ENCODE assay signal across 1 cellular context in the genomic region with DNA sequence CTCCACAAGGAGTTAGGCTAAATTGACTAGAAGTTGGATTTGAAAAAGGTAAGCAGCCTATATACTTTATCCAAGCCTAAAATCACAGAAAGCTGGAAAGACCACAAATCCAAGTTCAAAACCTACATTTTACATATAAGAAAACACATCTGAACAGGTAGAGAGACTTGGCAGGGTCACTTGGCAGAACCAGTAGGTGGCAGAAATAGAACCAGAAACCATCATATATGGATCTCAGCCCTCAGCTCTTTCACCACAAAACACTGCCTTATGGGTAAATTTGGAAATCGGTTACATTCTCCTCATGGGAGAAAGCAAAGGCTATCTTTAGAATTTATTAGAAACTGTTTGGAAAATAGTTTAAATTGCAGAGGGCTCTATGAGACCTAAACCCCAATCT.
TF ChIP-seq lines count a peak whose summit lies in the region.

No MANE protein-coding gene starts in this region.

TF ChIP-seq in H1, 55 proteins besides CTCF, POLR2A, EP300 and RAD21:
- TF ChIP-seq CHD7 (IDR thresholded peaks at IDR 0.05; ENCODE audit: insufficient replicate concordance, low read length): no peak
- TF ChIP-seq RBBP5 (IDR thresholded peaks at IDR 0.05; ENCODE audit: borderline replicate concordance, low read depth, low read length): no peak
